In the genomic region with DNA sequence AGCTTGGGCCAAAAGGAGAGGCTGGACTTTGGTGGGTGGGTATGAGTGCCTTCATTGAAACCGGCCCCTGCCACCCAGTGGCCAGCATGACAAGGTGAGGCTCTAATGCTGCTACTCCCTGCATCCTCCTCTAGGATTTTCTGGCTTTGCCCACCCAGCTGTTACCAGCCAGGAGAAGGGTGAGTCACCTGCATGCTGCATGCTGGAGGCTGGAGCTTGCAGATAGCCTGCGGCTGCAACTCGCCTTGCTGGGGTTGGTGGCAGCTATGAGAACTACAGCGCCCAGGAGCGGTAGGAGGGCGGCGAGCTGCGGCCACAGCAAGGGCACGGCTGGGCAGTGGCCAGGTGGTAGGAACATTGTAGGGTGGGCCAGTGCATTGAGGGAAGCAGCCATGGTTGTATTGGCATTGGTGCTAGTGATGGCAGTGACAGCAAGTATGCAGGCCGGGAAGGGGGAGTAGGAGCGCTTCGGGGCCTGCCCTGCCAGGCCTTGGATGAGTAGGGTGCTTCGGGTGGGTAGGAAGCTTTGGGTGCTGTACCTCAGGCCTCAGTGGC, we compare ENCODE assay signal across 28 cellular contexts.
"Had no signal": no experiment of that assay in that cellular context is flagged by ENCODE, and none has a peak within 500 bp of the region (broad histone marks: within the 10 kb centered on the region; RNA-seq: fewer than 3 reads in every experiment).

No MANE protein-coding gene starts in this region.

- FAIRE-seq: colon, islet of Langerhans, pancreas had no signal

- H3K9me3 Mint-ChIP-seq: activated T-cell treated with anti-CD3 and anti-CD28 coated beads, Interleukin-2, amount 50 U/mL, for 24 hours; T-helper 2 cell treated with Interferon-gamma antibody and Interleukin-4, amounts not matched to agents 5 μg/mL and 100 μg/mL, for 36 hours had no signal

- H3K4me1 ChIP-seq: adrenal gland, ascending aorta, gastroesophageal sphincter, pancreas, psoas muscle, right atrium auricular region, spleen, thyroid gland had no signal

- H3K9me3 ChIP-seq: adrenal gland, ascending aorta, gastroesophageal sphincter, pancreas, psoas muscle, right atrium auricular region, thyroid gland had no signal

- H3K4me3 ChIP-seq: adrenal gland, ascending aorta, gastroesophageal sphincter, pancreas, psoas muscle, right atrium auricular region, spleen, thyroid gland had no signal

- DNase-seq: activated CD4-positive, alpha-beta T cell treated with anti-CD3 and anti-CD28 coated beads, Interleukin-2, amount 50 U/mL, for 4 hours; activated CD4-positive, CD25-positive, alpha-beta regulatory T cell treated with anti-CD3 and anti-CD28 coated beads, Interleukin-2, amount 50 U/mL, for 72 hours; activated CD8-positive, alpha-beta memory T cell treated with anti-CD3 and anti-CD28 coated beads for 24 hours; activated CD8-positive, alpha-beta memory T cell treated with anti-CD3 and anti-CD28 coated beads, Interleukin-2, amount 50 U/mL, for 4 hours; activated T-cell treated with anti-CD3 and anti-CD28 coated beads, Interleukin-2, amount 50 U/mL, for 24 hours; adrenal gland; central memory CD4-positive, alpha-beta T cell; head of caudate nucleus; hypothalamus; left colon; psoas muscle; spleen; stimulated activated CD4-positive, alpha-beta T cell treated with anti-CD3 and anti-CD28 coated beads, Interleukin-4, amount 100 ng/mL, for 1 hour; stimulated activated naive CD4-positive, alpha-beta T cell treated with Interleukin-2 at 50 U/mL for 16 hours; thyroid gland; WERI-Rb-1 had no signal

- H3K27me3 ChIP-seq: adrenal gland, ascending aorta, pancreas, right atrium auricular region, spleen, thyroid gland had no signal

- H3K36me3 Mint-ChIP-seq: activated naive CD8-positive, alpha-beta T cell; memory B cell had no signal

- ATAC-seq: activated T-helper 17 cell treated with anti-CD3 and anti-CD28 coated beads, Interleukin-2, amount 50 U/mL, for 72 hours; left colon; pancreas; psoas muscle had no signal

- H3K4me3 Mint-ChIP-seq: activated naive CD8-positive, alpha-beta T cell; activated T-cell treated with anti-CD3 and anti-CD28 coated beads, Interleukin-2, amount 50 U/mL, for 24 hours; activated T-helper 17 cell treated with anti-CD3 and anti-CD28 coated beads, Interleukin-2, amount 50 U/mL, for 72 hours; memory B cell; nephron; T-helper 2 cell treated with Interferon-gamma antibody and Interleukin-4, amounts not matched to agents 5 μg/mL and 100 μg/mL, for 36 hours had no signal

- H3K4me1 Mint-ChIP-seq: activated T-helper 17 cell treated with anti-CD3 and anti-CD28 coated beads, Interleukin-2, amount 50 U/mL, for 72 hours; memory B cell; nephron had no signal

- H3K27ac Mint-ChIP-seq: activated naive CD8-positive, alpha-beta T cell; activated T-cell treated with anti-CD3 and anti-CD28 coated beads, Interleukin-2, amount 50 U/mL, for 24 hours; activated T-helper 17 cell treated with anti-CD3 and anti-CD28 coated beads, Interleukin-2, amount 50 U/mL, for 72 hours; memory B cell; nephron; T-helper 2 cell treated with Interferon-gamma antibody and Interleukin-4, amounts not matched to agents 5 μg/mL and 100 μg/mL, for 36 hours had no signal

- H3K27me3 Mint-ChIP-seq: activated naive CD8-positive, alpha-beta T cell; activated T-cell treated with anti-CD3 and anti-CD28 coated beads, Interleukin-2, amount 50 U/mL, for 24 hours; activated T-helper 17 cell treated with anti-CD3 and anti-CD28 coated beads, Interleukin-2, amount 50 U/mL, for 72 hours had no signal

- H3K36me3 ChIP-seq: adrenal gland, ascending aorta, gastroesophageal sphincter, pancreas, right atrium auricular region, spleen, thyroid gland, WERI-Rb-1 had no signal

- H3K27ac ChIP-seq: adrenal gland, ascending aorta, epithelial cell of prostate, gastroesophageal sphincter, pancreas, psoas muscle, right atrium auricular region, spleen, thyroid gland, WERI-Rb-1 had no signal
